1 cellular context compared by ENCODE assay signal in genomic region chr20:64066984-64067605, GRCh38.
TF ChIP-seq lines count a peak whose summit lies in the region.

No MANE protein-coding gene starts in this region.

TF ChIP-seq in K562, 482 proteins besides CTCF, POLR2A, EP300 and RAD21:
- peak; percentile 35; the same call in 1 of the 2 replicates for TF ChIP-seq POLR2G (IDR thresholded peaks at IDR 0.05; ENCODE audit: low read depth, low read length)
- TF ChIP-seq MEF2D (tag; conservative IDR thresholded peaks at IDR 0.05; ENCODE audit: low read depth) = no peak
TF ChIP-seq in K562: peak in this region for 1.
